13 cellular contexts compared by ENCODE assay signal in the genomic region with DNA sequence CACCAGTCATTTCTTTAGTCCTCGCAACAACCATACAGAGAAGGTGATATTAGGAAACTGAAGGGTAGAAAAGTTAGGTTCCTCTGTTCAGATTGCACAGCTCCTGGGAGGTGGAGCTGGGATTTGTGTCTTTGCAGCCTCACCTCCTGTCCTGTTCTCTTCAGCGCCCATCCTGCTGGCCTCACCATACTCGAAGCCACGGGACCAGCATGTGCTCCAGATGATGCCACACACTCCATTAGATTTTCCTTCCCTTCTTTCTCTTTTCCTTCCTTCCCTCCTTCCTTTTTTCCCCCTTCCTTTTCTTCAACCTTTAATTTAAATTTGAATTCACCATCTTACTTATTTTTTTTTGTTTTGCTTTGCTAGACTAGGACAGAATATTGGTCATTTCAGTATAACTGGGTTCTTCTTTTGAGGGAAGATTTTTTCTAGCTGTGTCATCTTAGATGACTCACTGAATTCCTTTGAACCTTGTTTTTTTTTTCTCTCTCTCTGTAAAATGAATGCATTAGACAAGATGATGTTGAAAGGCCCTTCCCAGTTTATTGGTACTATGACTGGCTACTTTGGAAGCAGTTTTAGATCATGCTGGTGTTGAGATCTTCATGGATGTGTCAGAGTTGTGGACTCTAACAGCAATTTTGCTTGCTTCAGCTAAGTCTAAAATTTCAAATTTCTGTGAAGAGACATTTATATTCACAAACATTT.
DNase-seq lines count a peak whose midpoint lies in the region; ATAC-seq and TF ChIP-seq lines count a peak whose summit lies in the region.
"Had no signal": no experiment of that assay in that cellular context is flagged by ENCODE, and none has a peak within 500 bp of the region (broad histone marks: within the 10 kb centered on the region; RNA-seq: fewer than 3 reads in every experiment).

No MANE protein-coding gene starts in this region.

- POLR2A ChIA-PET in RWPE1 (lab: Yijun Ruan, JAX; ENCODE audit: low non-redundant PET) = no interaction called here

- H3K36me3 ChIP-seq in fibroblast of lung (ENCODE audit: control insufficient read depth, insufficient read depth, low read length) = no peaks in the 10 kb centered on the region
- H3K36me3 ChIP-seq: thyroid gland had no signal

- DNase-seq in GM03348 (ENCODE audit: low spot score) = peak; percentile 76
- peak; percentile 75 for DNase-seq in RWPE1 (ENCODE audit: low spot score)
- peak; percentile 90 to 95 for DNase-seq in fibroblast of lung (ENCODE audit: low read depth in 2 of 2)
- DNase-seq in skeletal muscle cell (ENCODE audit: low read depth) = peak; percentile 87
- DNase-seq in GF-D8 (lab: John Stamatoyannopoulos, UW) = no peak
- no peak for DNase-seq in Right ventricle myocardium superior
- DNase-seq in NCI-H1417 treated with DMSO at 0.1 percent for 48 hours (lab: John Stamatoyannopoulos, UW) = no peak
- DNase-seq: activated CD4-positive, CD25-positive, alpha-beta regulatory T cell treated with anti-CD3 and anti-CD28 coated beads, Interleukin-2, amount 50 U/mL, for 72 hours; NCI-H2107; SIG-M5; thyroid gland had no signal

- H2AFZ ChIP-seq in fibroblast of lung (ENCODE audit: low read length) = peak overlapping the region; percentile 46

- no peak overlapping the region for H3K9ac ChIP-seq in fibroblast of lung (ENCODE audit: insufficient read depth, low read length)

- ATAC-seq in Right ventricle myocardium superior (ENCODE audit: poor library complexity) (no peak), HG03521 (IDR thresholded peaks at IDR 0.05; ENCODE audit: unreplicated experiment) (no peak)
- ATAC-seq: K562 had no signal

- H3K27ac ChIP-seq in RWPE1 (no peak overlapping the region), fibroblast of lung (ENCODE audit: insufficient read depth, low read length) (peak overlapping the region; percentile 46)
- H3K27ac ChIP-seq: thyroid gland had no signal

- no peaks in the 10 kb centered on the region for H3K79me2 ChIP-seq in fibroblast of lung (ENCODE audit: control insufficient read depth, insufficient read depth, low read length)

- H3K9me3 ChIP-seq in fibroblast of lung (ENCODE audit: control insufficient read depth, insufficient read depth, low read depth, low read length) = no peaks in the 10 kb centered on the region
- H3K9me3 ChIP-seq: thyroid gland had no signal

- H3K27me3 ChIP-seq in fibroblast of lung (ENCODE audit: control insufficient read depth, insufficient read depth, low read length) = no peaks in the 10 kb centered on the region
- H3K27me3 ChIP-seq: thyroid gland had no signal

- no peak overlapping the region for H3K4me2 ChIP-seq in fibroblast of lung (ENCODE audit: extremely low read depth, insufficient read depth, low read length)

- H3K4me1 ChIP-seq in fibroblast of lung (ENCODE audit: control insufficient read depth, extremely low read depth, insufficient read depth, low read length) = peaks cover 4% of the 10 kb centered on the region
- H3K4me1 ChIP-seq: thyroid gland had no signal

- intact Hi-C loops in Right ventricle myocardium superior (cut with DNase I) = no loop called here

- no peaks in the 10 kb centered on the region for H4K20me1 ChIP-seq in fibroblast of lung (ENCODE audit: control insufficient read depth, extremely low read depth, insufficient read depth, low read length)

- H3K4me3 ChIP-seq in fibroblast of lung (replicated peaks in 1 of 4; ENCODE audit: control extremely low read depth in 1 of 4, insufficient read depth in 1 of 4, low read depth in 3 of 4, low read length in 4 of 4) (no peak overlapping the region), skeletal muscle cell (ENCODE audit: low read depth, low read length) (no peak overlapping the region)
- H3K4me3 ChIP-seq: K562, thyroid gland had no signal

- TF ChIP-seq CTCF in RWPE1 (conservative IDR thresholded peaks at IDR 0.05; ENCODE audit: low read depth) (no peak), fibroblast of lung (conservative IDR thresholded peaks at IDR 0.05 in 1 of 2, IDR thresholded peaks at IDR 0.05 in 1 of 2; ENCODE audit: low read depth in 1 of 2, low read length in 2 of 2) (no peak)

- CTCF ChIA-PET in RWPE1 (lab: Yijun Ruan, JAX) = interaction anchor here (0.6 kb wide), 1 partner anchor 53 kb away, joined by 3 read pairs; no protein-coding TSS in a partner anchor

Comparison
In these comparisons a context has a peak if more than half of its experiments do, and no peak if none do; other contexts are left out.
1. DNase-seq: peak in GM03348 (single experiment), RWPE1 (single experiment), fibroblast of lung (2 of 2) and skeletal muscle cell (single experiment); none in GF-D8 (single experiment), Right ventricle myocardium superior (single experiment) and NCI-H1417 treated with DMSO at 0.1 percent for 48 hours (single experiment).